19 cellular contexts compared by ENCODE assay signal in genomic region chr2:25492726-25493125, GRCh38.
A peak's percentile ranks its signal among the peaks of the same experiment; 100 is the strongest.
DNase-seq lines count a peak whose midpoint lies in the region; ATAC-seq lines count a peak whose summit lies in the region.
"Had no signal": no experiment of that assay in that cellular context is flagged by ENCODE, and none has a peak within 500 bp of the region (broad histone marks: within the 10 kb centered on the region; RNA-seq: fewer than 3 reads in every experiment).

No MANE protein-coding gene starts in this region.

- peaks cover 9% of the 10 kb centered on the region for H3K4me1 ChIP-seq in mesenchymal stem cell (ENCODE audit: control insufficient read depth, insufficient read depth, low read depth, low read length)

- no peak overlapping the region for H2BK5ac ChIP-seq in mesenchymal stem cell (ENCODE audit: low read depth, low read length, poor library complexity, severe bottlenecking)

- no peaks in the 10 kb centered on the region for H3K36me3 ChIP-seq in mesenchymal stem cell (ENCODE audit: control insufficient read depth in 1 of 2, insufficient read depth in 2 of 2, low read depth in 1 of 2, low read length in 2 of 2)

- no peak overlapping the region for H2BK15ac ChIP-seq in mesenchymal stem cell (ENCODE audit: low read depth, poor library complexity, severe bottlenecking)

- H4K8ac ChIP-seq in mesenchymal stem cell (ENCODE audit: low read length), result no peak overlapping the region

- H3K27ac ChIP-seq in mesenchymal stem cell (ENCODE audit: low read length, poor library complexity, severe bottlenecking), result no peak overlapping the region
- H3K27ac ChIP-seq: C4-2B had no signal

- no peak overlapping the region for H3K18ac ChIP-seq in mesenchymal stem cell (ENCODE audit: low read depth in 1 of 2, low read length in 2 of 2)

- WGBS in mesenchymal stem cell, result 83% methylated on average over 1 of the region's 3 CpGs

- no peak overlapping the region for H3K9ac ChIP-seq in mesenchymal stem cell (ENCODE audit: low read length)

- no peak overlapping the region for H3K4me2 ChIP-seq in mesenchymal stem cell (ENCODE audit: low read length, poor library complexity, severe bottlenecking)

- ATAC-seq in GM19328 (IDR thresholded peaks at IDR 0.05; ENCODE audit: unreplicated experiment), result no peak
- no peak for ATAC-seq in GM19467 (IDR thresholded peaks at IDR 0.05; ENCODE audit: unreplicated experiment)
- no peak for ATAC-seq in GM18868 (IDR thresholded peaks at IDR 0.05; ENCODE audit: unreplicated experiment)
- ATAC-seq: HCT116, Panc1 had no signal

- no peak overlapping the region for H3K23ac ChIP-seq in mesenchymal stem cell (ENCODE audit: low read length in 2 of 2)

- no peak overlapping the region for H3K14ac ChIP-seq in mesenchymal stem cell (ENCODE audit: low read length in 2 of 2)

- H2AFZ ChIP-seq in mesenchymal stem cell (ENCODE audit: low read depth, low read length), result no peak overlapping the region

- no peak overlapping the region for H2BK120ac ChIP-seq in mesenchymal stem cell (ENCODE audit: low read depth, low read length)

- H3K9me3 ChIP-seq in mesenchymal stem cell (ENCODE audit: control insufficient read depth, low read length), result no peaks in the 10 kb centered on the region

- H3K79me1 ChIP-seq in mesenchymal stem cell (replicated peaks; ENCODE audit: low read length, poor library complexity, severe bottlenecking), result no peaks in the 10 kb centered on the region

- no peak overlapping the region for H3K4ac ChIP-seq in mesenchymal stem cell (ENCODE audit: low read depth in 1 of 2, low read length in 2 of 2)

- H2AK5ac ChIP-seq in mesenchymal stem cell (ENCODE audit: low read length, severe bottlenecking), result no peak overlapping the region

- DNase-seq in NCI-H510A treated with DMSO at 0.1 percent for 48 hours (lab: John Stamatoyannopoulos, UW) (peak; percentile 51), NCI-H510A (lab: John Stamatoyannopoulos, UW) (no peak), NCI-H345 (lab: John Stamatoyannopoulos, UW) (peak; percentile 60), mesenchymal stem cell (peak; percentile 44), NCI-H1436 treated with DMSO at 0.1 percent for 48 hours (lab: John Stamatoyannopoulos, UW) (no peak)
- DNase-seq: CD8-positive, alpha-beta memory T cell; DND-41; GOT3; MV-4-11; NCI-H1105 treated with DMSO at 0.1 percent for 48 hours; NCI-H1694; NCI-H226; NCI-H526 treated with DMSO at 0.1 percent for 48 hours had no signal

- no peak overlapping the region for H2BK12ac ChIP-seq in mesenchymal stem cell (ENCODE audit: low read length in 2 of 2)

- no peak overlapping the region for H3K4me3 ChIP-seq in mesenchymal stem cell (ENCODE audit: insufficient read depth in 1 of 2, low read depth in 1 of 2, low read length in 2 of 2)

- H3K27me3 ChIP-seq in mesenchymal stem cell (ENCODE audit: control insufficient read depth in 1 of 2, insufficient read depth in 1 of 2, low read length in 2 of 2), result no peaks in the 10 kb centered on the region

- no peak overlapping the region for H4K91ac ChIP-seq in mesenchymal stem cell (ENCODE audit: low read length)

Comparison
In these comparisons a context has a peak if more than half of its experiments do, and no peak if none do; other contexts are left out.
1. DNase-seq: peak in NCI-H510A treated with DMSO at 0.1 percent for 48 hours (single experiment), NCI-H345 (single experiment) and mesenchymal stem cell (single experiment); none in NCI-H510A (single experiment) and NCI-H1436 treated with DMSO at 0.1 percent for 48 hours (single experiment).